8 cellular contexts compared by ENCODE assay signal in genomic region chr12:115847398-115847797, GRCh38.
"Had no signal": no experiment of that assay in that cellular context is flagged by ENCODE, and none has a peak within 500 bp of the region (broad histone marks: within the 10 kb centered on the region; RNA-seq: fewer than 3 reads in every experiment).

No MANE protein-coding gene starts in this region.

- H3K27ac Mint-ChIP-seq: H9, HFFc6, IgD-negative memory B cell had no signal

- ATAC-seq: HepG2 had no signal

- H3K9ac ChIP-seq: GM23248 had no signal

- H3K4me1 Mint-ChIP-seq: IgD-negative memory B cell had no signal

- H3K4me3 ChIP-seq: GM23248 had no signal

- H3K27ac ChIP-seq: GM23248, HL-60 had no signal

- H3K4me3 Mint-ChIP-seq: H9, HFFc6, IgD-negative memory B cell had no signal

- DNase-seq: GM23248, GOT3, H9, HCEC 1CT, HFFc6 had no signal
